In genomic region chr16:66534376-66534799, GRCh38 we compare ENCODE assay signal across 18 cellular contexts. TPM values are rescaled to one million over a fixed set of nuclear protein-coding genes. Genes with fewer than 3 reads are reported as not detected.
"Had no signal": no experiment of that assay in that cellular context is flagged by ENCODE, and none has a peak within 500 bp of the region (broad histone marks: within the 10 kb centered on the region; RNA-seq: fewer than 3 reads in every experiment).

No MANE protein-coding gene starts in this region.

- FAIRE-seq: colon had no signal

- H3K36me3 ChIP-seq: ovary had no signal

- H3K9me3 ChIP-seq: esophagus squamous epithelium, ovary, tibial artery, vagina had no signal

- H3K4me1 ChIP-seq: vagina had no signal

- H3K4me3 Mint-ChIP-seq: activated CD4-positive, alpha-beta T cell treated with anti-CD3 and anti-CD28 coated beads, Interleukin-2, amount 10 ng/mL, durations not matched to agents 24 days and 14 days; stimulated activated naive B cell treated with anti-CD40 and anti-IgM and Interleukin-4, amounts not matched to agents 10 μg/mL and 1 μg/mL and 100 μg/mL, for 72 hours; T-helper 2 cell treated with Interferon-gamma antibody and Interleukin-4, amounts not matched to agents 5 μg/mL and 100 μg/mL, for 36 hours had no signal

- H3K9me3 Mint-ChIP-seq: activated CD4-positive, alpha-beta T cell treated with anti-CD3 and anti-CD28 coated beads, Interleukin-2, amount 10 ng/mL, durations not matched to agents 24 days and 14 days; naive B cell; stimulated activated naive B cell treated with anti-CD40 and anti-IgM and Interleukin-4, amounts not matched to agents 10 μg/mL and 1 μg/mL and 100 μg/mL, for 72 hours; T-helper 2 cell treated with Interferon-gamma antibody and Interleukin-4, amounts not matched to agents 5 μg/mL and 100 μg/mL, for 36 hours had no signal

- H3K27me3 Mint-ChIP-seq: activated CD4-positive, alpha-beta T cell treated with anti-CD3 and anti-CD28 coated beads, Interleukin-2, amount 10 ng/mL, durations not matched to agents 24 days and 14 days; naive B cell had no signal

- DNase-seq: activated CD4-positive, alpha-beta T cell treated with anti-CD3 and anti-CD28 coated beads, Interleukin-2, amount 10 ng/mL, durations not matched to agents 24 days and 14 days; activated CD4-positive, CD25-positive, alpha-beta regulatory T cell; activated CD8-positive, alpha-beta memory T cell treated with anti-CD3 and anti-CD28 coated beads for 24 hours; activated naive CD4-positive, alpha-beta T cell treated with Interleukin-2 at 50 U/mL for 16 hours; esophagus squamous epithelium; foreskin melanocyte; midbrain; naive B cell; ovary; stimulated activated CD4-positive, alpha-beta T cell treated with anti-CD3 and anti-CD28 coated beads, Interleukin-2, amount 100 ng/mL, for 48 hours; stimulated activated naive B cell treated with anti-CD40 and anti-IgM and Interleukin-4, amounts not matched to agents 10 μg/mL and 1 μg/mL and 100 μg/mL, for 72 hours; tibial artery had no signal

- H3K27me3 ChIP-seq: esophagus squamous epithelium, ovary, tibial artery, vagina had no signal

- H3K27ac Mint-ChIP-seq: activated CD4-positive, alpha-beta T cell treated with anti-CD3 and anti-CD28 coated beads, Interleukin-2, amount 10 ng/mL, durations not matched to agents 24 days and 14 days; stimulated activated naive B cell treated with anti-CD40 and anti-IgM and Interleukin-4, amounts not matched to agents 10 μg/mL and 1 μg/mL and 100 μg/mL, for 72 hours; T-helper 2 cell treated with Interferon-gamma antibody and Interleukin-4, amounts not matched to agents 5 μg/mL and 100 μg/mL, for 36 hours had no signal

- H3K4me3 ChIP-seq: esophagus squamous epithelium, lung, ovary, tibial artery, vagina had no signal

- H3K27ac ChIP-seq: esophagus squamous epithelium, ovary, tibial artery, vagina had no signal

RNA-seq across cellular contexts. Expression of gene CMTM1, which starts 31.9 kb away (rescaled TPM):
- total RNA-seq: vagina had no signal

RNA-seq across cellular contexts. Expression of gene CMTM2, which starts 44.9 kb away (rescaled TPM):
- total RNA-seq: esophagus squamous epithelium, subcutaneous adipose tissue, vagina had no signal
- polyA plus RNA-seq: aorta had no signal
